ENCODE assay signal across 15 cellular contexts in genomic region chr4:130125468-130125867, GRCh38.
"Had no signal": no experiment of that assay in that cellular context is flagged by ENCODE, and none has a peak within 500 bp of the region (broad histone marks: within the 10 kb centered on the region; RNA-seq: fewer than 3 reads in every experiment).

No MANE protein-coding gene starts in this region.

- H3K36me3 ChIP-seq: cardiac muscle cell, colonic mucosa, ovary, thyroid gland had no signal

- H3K27me3 ChIP-seq: cardiac muscle cell, colonic mucosa, ovary, thyroid gland had no signal

- ATAC-seq: activated CD8-positive, alpha-beta T cell treated with anti-CD3 and anti-CD28 coated beads, Interleukin-2, amount 10 ng/mL, durations not matched to agents 7 days and 5 days; activated naive CD4-positive, alpha-beta T cell treated with anti-CD3 and anti-CD28 coated beads, Interleukin-2, amount 50 U/mL, for 72 hours; activated T-cell treated with anti-CD3 and anti-CD28 coated beads, Interleukin-2, amount 50 U/mL, for 72 hours; left ventricle myocardium superior; stimulated activated effector memory CD8-positive, alpha-beta T cell treated with anti-CD3 and anti-CD28 coated beads, Interleukin-12 subunit alpha, Interleukin-12 subunit beta, amount 100 ng/mL, for 72 hours had no signal

- DNase-seq: activated B cell treated with CpG ODN at 0.5 μM for 24 hours; activated CD4-positive, alpha-beta T cell treated with anti-CD3 and anti-CD28 coated beads for 48 hours; activated CD8-positive, alpha-beta memory T cell treated with anti-CD3 and anti-CD28 coated beads, Interleukin-2, amount 50 U/mL, for 4 hours; activated CD8-positive, alpha-beta T cell treated with anti-CD3 and anti-CD28 coated beads, Interleukin-2, amount 10 ng/mL, durations not matched to agents 7 days and 5 days; activated gamma-delta T cell; activated T-cell treated with anti-CD3 and anti-CD28 coated beads, Interleukin-2, amount 50 U/mL, for 72 hours; colonic mucosa; left ventricle myocardium superior; mesendoderm; ovary; SW 1271; thyroid gland had no signal

- H3K27ac ChIP-seq: cardiac muscle cell, colonic mucosa, ovary, thyroid gland had no signal

- H3K4me1 ChIP-seq: colonic mucosa, thyroid gland had no signal

- H3K4me3 ChIP-seq: cardiac muscle cell, colonic mucosa, ovary, thyroid gland had no signal

- H3K9me3 ChIP-seq: colonic mucosa, ovary, thyroid gland had no signal
